15 cellular contexts compared by ENCODE assay signal in genomic region chr1:246417152-246417812, GRCh38.
DNase-seq lines count a peak whose midpoint lies in the region; ATAC-seq, FAIRE-seq and TF ChIP-seq lines count a peak whose summit lies in the region.
"Had no signal": no experiment of that assay in that cellular context is flagged by ENCODE, and none has a peak within 500 bp of the region (broad histone marks: within the 10 kb centered on the region; RNA-seq: fewer than 3 reads in every experiment).

No MANE protein-coding gene starts in this region.

- no peak overlapping the region for H3K4me3 ChIP-seq in vagina

- no peaks in the 10 kb centered on the region for H3K9me3 ChIP-seq in vagina

- FAIRE-seq in GM18507 (lab: Jason Lieb, UNC) = peak; percentile 26
- FAIRE-seq: D721Med, keratinocyte had no signal

- no peak for TF ChIP-seq CTCF in vagina (IDR thresholded peaks at IDR 0.05)

- TF ChIP-seq POLR2A in vagina (IDR thresholded peaks at IDR 0.05) = no peak

- H3K4me1 ChIP-seq in vagina = no peaks in the 10 kb centered on the region

- H3K27ac ChIP-seq in vagina = no peak overlapping the region

- intact Hi-C loops in vagina (cut with DNase I) = no loop called here

- peak; percentile 50 for ATAC-seq in HG03196 (IDR thresholded peaks at IDR 0.05; ENCODE audit: unreplicated experiment)
- ATAC-seq: right cardiac atrium had no signal

- H3K27me3 ChIP-seq in vagina = no peaks in the 10 kb centered on the region

- H3K36me3 ChIP-seq in vagina = no peaks in the 10 kb centered on the region

- no peak for DNase-seq in GM18507 (ENCODE audit: extremely low spot score, insufficient read length, low read depth)
- DNase-seq in astrocyte of the hippocampus (ENCODE audit: low read depth, low spot score) = peak; percentile 32
- DNase-seq in kidney tubule cell (ENCODE audit: low spot score) = peak; percentile 13
- no peak for DNase-seq in cerebellar cortex (ENCODE audit: low spot score)
- no peak for DNase-seq in DMS53 treated with DMSO at 0.1 percent for 48 hours (lab: John Stamatoyannopoulos, UW; ENCODE audit: unreplicated experiment)
- DNase-seq in mesenteric fat pad (ENCODE audit: low spot score) = no peak
- DNase-seq in vagina (ENCODE audit: extremely low spot score in 2 of 2) = no peak
- DNase-seq: activated effector memory CD4-positive, alpha-beta T cell treated with Interleukin-2 at 50 U/mL for 16 hours; foreskin melanocyte; NCI-H1105; NCI-H69; right cardiac atrium had no signal

Comparison
In these comparisons a context has a peak if more than half of its experiments do, and no peak if none do; other contexts are left out.
1. DNase-seq: peak in astrocyte of the hippocampus (single experiment) and kidney tubule cell (single experiment); none in GM18507 (single experiment), cerebellar cortex (single experiment), DMS53 treated with DMSO at 0.1 percent for 48 hours (single experiment), mesenteric fat pad (single experiment) and vagina (0 of 2).